In genomic region chr1:193115629-193116227, GRCh38 we compare ENCODE assay signal across 12 cellular contexts. TPM values are rescaled to one million over a fixed set of nuclear protein-coding genes. Genes with fewer than 3 reads are reported as not detected.
DNase-seq lines count a peak whose midpoint lies in the region; ATAC-seq and TF ChIP-seq lines count a peak whose summit lies in the region.
"Had no signal": no experiment of that assay in that cellular context is flagged by ENCODE, and none has a peak within 500 bp of the region (broad histone marks: within the 10 kb centered on the region; RNA-seq: fewer than 3 reads in every experiment).

No MANE protein-coding gene starts in this region.

- H3K4me2 ChIP-seq in PC-9, result peak overlapping the region; percentile 47

- peaks cover 24% of the 10 kb centered on the region for H3K4me1 Mint-ChIP-seq in Caco-2 (ENCODE audit: low read depth, unreplicated experiment)

- no peaks in the 10 kb centered on the region for H3K36me3 ChIP-seq in Caco-2 (ENCODE audit: control insufficient read depth, insufficient read depth, low read length)
- no peaks in the 10 kb centered on the region for H3K36me3 ChIP-seq in PC-9 (ENCODE audit: low read depth)
- H3K36me3 ChIP-seq in esophagus muscularis mucosa, result no peaks in the 10 kb centered on the region
- H3K36me3 ChIP-seq: suprapubic skin had no signal

- no peak for TF ChIP-seq EP300 in esophagus muscularis mucosa (IDR thresholded peaks at IDR 0.05)

- DNase-seq in Caco-2 (peak in 1 of 2 experiments; percentile 14), PC-9 (peak; percentile 25 to 82), esophagus muscularis mucosa (ENCODE audit: extremely low spot score) (no peak), non-pigmented ciliary epithelial cell (ENCODE audit: low read depth) (peak; percentile 99), NCI-H1417 treated with DMSO at 0.1 percent for 48 hours (lab: John Stamatoyannopoulos, UW) (no peak), OCI-M2 (lab: John Stamatoyannopoulos, UW; ENCODE audit: unreplicated experiment) (no peak)
- DNase-seq: DMS79 treated with DMSO at 0.1 percent for 48 hours, MV-4-11, posterior cingulate gyrus had no signal

- peaks cover 11% of the 10 kb centered on the region for H3K36me3 Mint-ChIP-seq in Caco-2 (ENCODE audit: insufficient read depth, unreplicated experiment)

- no peaks in the 10 kb centered on the region for H3K9me3 ChIP-seq in Caco-2
- no peaks in the 10 kb centered on the region for H3K9me3 ChIP-seq in PC-9 (ENCODE audit: insufficient read depth, low read depth)
- no peaks in the 10 kb centered on the region for H3K9me3 ChIP-seq in esophagus muscularis mucosa
- H3K9me3 ChIP-seq: suprapubic skin had no signal

- TF ChIP-seq POLR2A in esophagus muscularis mucosa (IDR thresholded peaks at IDR 0.05; ENCODE audit: low read depth), result no peak

- H3K4me1 ChIP-seq in Caco-2, result peaks cover 36% of the 10 kb centered on the region
- H3K4me1 ChIP-seq in PC-9 (replicated peaks; ENCODE audit: insufficient read depth), result peaks cover 37% of the 10 kb centered on the region
- H3K4me1 ChIP-seq in esophagus muscularis mucosa, result peaks cover 20 to 39% (median 30%) of the 10 kb centered on the region in 4 donors
- H3K4me1 ChIP-seq: suprapubic skin had no signal

- no peaks in the 10 kb centered on the region for H4K20me1 ChIP-seq in PC-9 (ENCODE audit: insufficient read depth)

- H3K4me3 ChIP-seq in Caco-2 (ENCODE audit: low read depth, low read length) (no peak overlapping the region), PC-9 (no peak overlapping the region), esophagus muscularis mucosa (no peak overlapping the region)
- H3K4me3 ChIP-seq: suprapubic skin had no signal

- H3K27ac ChIP-seq in PC-9 (peak overlapping the region; percentile 69), esophagus muscularis mucosa (replicated peaks in 1 of 4) (peak overlapping the region; percentile 60 to 75 (median 70))
- H3K27ac ChIP-seq: suprapubic skin had no signal

- no peaks in the 10 kb centered on the region for H3K27me3 ChIP-seq in Caco-2 (replicated peaks; ENCODE audit: control insufficient read depth, insufficient read depth, low read length)
- no peaks in the 10 kb centered on the region for H3K27me3 ChIP-seq in PC-9 (ENCODE audit: insufficient read depth, low read depth)
- H3K27me3 ChIP-seq in esophagus muscularis mucosa, result no peaks in the 10 kb centered on the region
- H3K27me3 ChIP-seq: suprapubic skin had no signal

- TF ChIP-seq CTCF in Caco-2 (IDR thresholded peaks at IDR 0.05; ENCODE audit: insufficient read depth in 1 of 2, low read depth in 1 of 2, low read length in 1 of 2, severe bottlenecking in 1 of 2, unreplicated experiment in 1 of 2) (no peak), PC-9 (conservative IDR thresholded peaks at IDR 0.05) (no peak), esophagus muscularis mucosa (IDR thresholded peaks at IDR 0.05) (no peak)

- POLR2A ChIA-PET in Caco-2 (lab: Charles Lee) (interaction anchor here (0.6 kb wide), 1 partner anchor 11 kb away, joined by 4 read pairs; the partner anchor contains the start of gene GLRX2), PC-9 (lab: Charles Lee; ENCODE audit: unreplicated experiment) (no interaction called here)

- intact Hi-C loops in Caco-2 (cut with micrococcal nuclease; ENCODE audit: unreplicated experiment), result no loop called here
- intact Hi-C loops in PC-9 (cut with micrococcal nuclease; ENCODE audit: unreplicated experiment), result no loop called here
- intact Hi-C loops in esophagus muscularis mucosa (cut with DNase I), result loop anchor here (10.0 kb wide), 1 partner anchor 511 kb away; no protein-coding TSS in a partner anchor

- no peaks in the 10 kb centered on the region for H3K79me2 ChIP-seq in PC-9 (ENCODE audit: low read depth)

- H3K9me3 Mint-ChIP-seq in Caco-2 (ENCODE audit: unreplicated experiment), result no peaks in the 10 kb centered on the region

- H3K9me2 ChIP-seq in PC-9 (ENCODE audit: insufficient read depth), result no peaks in the 10 kb centered on the region

- BruUV-seq in Caco-2 (replicated peaks; lab: Mats Ljungman, UMichigan), result no TSS peak
- no TSS peak for BruUV-seq in PC-9 (replicated peaks; lab: Mats Ljungman, UMichigan)

- H3K27ac Mint-ChIP-seq in Caco-2 (ENCODE audit: unreplicated experiment), result peak overlapping the region; percentile 44

- ATAC-seq in HG03095 (IDR thresholded peaks at IDR 0.05; ENCODE audit: unreplicated experiment) (no peak), GM19328 (IDR thresholded peaks at IDR 0.05; ENCODE audit: unreplicated experiment) (no peak)

- no peak overlapping the region for H2AFZ ChIP-seq in PC-9

- peak overlapping the region; percentile 2 for H3K4me3 Mint-ChIP-seq in Caco-2 (ENCODE audit: unreplicated experiment)

- CTCF ChIA-PET in Caco-2 (lab: Charles Lee), result interaction anchor here (1.1 kb wide), 1 partner anchor 11 kb away, joined by 3 read pairs; the partner anchor contains the start of gene GLRX2
- CTCF ChIA-PET in PC-9 (lab: Charles Lee), result no interaction called here

- WGBS in esophagus muscularis mucosa, result 39% methylated on average over 1 of the region's 1 CpG

- peaks cover 17% of the 10 kb centered on the region for H3F3A ChIP-seq in PC-9 (ENCODE audit: insufficient read depth, low read depth)

- H3K27me3 Mint-ChIP-seq in Caco-2 (ENCODE audit: insufficient read depth, unreplicated experiment), result no peaks in the 10 kb centered on the region

RNA-seq across cellular contexts. Expression of gene CDC73, which starts 6.1 kb away (rescaled TPM):
- total RNA-seq in Caco-2 (2022), result 48.9 and 50.5 TPM in 2 replicates
- total RNA-seq in PC-9 (2021), result 39.6 and 47.1 TPM in 2 replicates
- total RNA-seq in esophagus muscularis mucosa, result 10 to 100 TPM; 45.4 to 66.9 (median 46.0) TPM

RNA-seq across cellular contexts. Expression of gene GLRX2, which starts 10.5 kb away (rescaled TPM):
- total RNA-seq in Caco-2 (2022) (20.7 and 21.5 TPM in 2 replicates), PC-9 (2021) (12.5 and 16.7 TPM in 2 replicates), esophagus muscularis mucosa (10 to 100 TPM in 2 of 4 donors, 1 to 10 TPM in 2; 8.1 to 12.1 (median 10.0) TPM)

RNA-seq across cellular contexts. Expression of gene RO60, which starts 56.3 kb away (rescaled TPM):
- 49.2 and 50.0 TPM in 2 replicates for total RNA-seq in Caco-2 (2022)
- 40.4 and 49.2 TPM in 2 replicates for total RNA-seq in PC-9 (2021)
- total RNA-seq in esophagus muscularis mucosa, result 100 to 1,000 TPM; 112 to 277 (median 168) TPM

RNA-seq across cellular contexts. Expression of gene UCHL5, which starts 56.6 kb away (rescaled TPM):
- total RNA-seq in Caco-2 (2022) (49.6 and 49.9 TPM in 2 replicates), PC-9 (2021) (37.0 and 49.3 TPM in 2 replicates), esophagus muscularis mucosa (10 to 100 TPM; 24.0 to 33.8 (median 28.8) TPM)

Comparison
In these comparisons a context has a peak if more than half of its experiments do, and no peak if none do; other contexts are left out.
1. DNase-seq: peak in PC-9 (2 of 2) and non-pigmented ciliary epithelial cell (single experiment); none in esophagus muscularis mucosa (single experiment), NCI-H1417 treated with DMSO at 0.1 percent for 48 hours (single experiment) and OCI-M2 (single experiment).